29 cellular contexts compared by ENCODE assay signal in genomic region chr6:168045141-168045691, GRCh38. TPM values are rescaled to one million over a fixed set of nuclear protein-coding genes. Genes with fewer than 3 reads are reported as not detected.
DNase-seq lines count a peak whose midpoint lies in the region; ATAC-seq, FAIRE-seq and TF ChIP-seq lines count a peak whose summit lies in the region.
"Had no signal": no experiment of that assay in that cellular context is flagged by ENCODE, and none has a peak within 500 bp of the region (broad histone marks: within the 10 kb centered on the region; RNA-seq: fewer than 3 reads in every experiment).

No MANE protein-coding gene starts in this region.

- no peaks in the 10 kb centered on the region for H3K9me3 ChIP-seq in K562 (replicated peaks; ENCODE audit: control insufficient read depth, insufficient read depth, low read depth, low read length)
- peaks cover 9% of the 10 kb centered on the region for H3K9me3 ChIP-seq in mesenchymal stem cell (ENCODE audit: control insufficient read depth, low read length)
- no peaks in the 10 kb centered on the region for H3K9me3 ChIP-seq in GM23248 (ENCODE audit: low read depth)
- H3K9me3 ChIP-seq: SJSA1 had no signal

- no peak overlapping the region for H4K8ac ChIP-seq in mesenchymal stem cell (ENCODE audit: low read length)

- H3K79me1 ChIP-seq in mesenchymal stem cell (replicated peaks; ENCODE audit: low read length, poor library complexity, severe bottlenecking) = no peaks in the 10 kb centered on the region

- no peak overlapping the region for H2BK5ac ChIP-seq in mesenchymal stem cell (ENCODE audit: low read depth, low read length, poor library complexity, severe bottlenecking)

- H4K20me1 ChIP-seq in K562 (replicated peaks; ENCODE audit: control insufficient read depth, insufficient read depth, low read length) (peaks cover 13% of the 10 kb centered on the region; the same call in 1 of the 2 replicates), GM23248 (ENCODE audit: insufficient read depth) (no peaks in the 10 kb centered on the region)

- no peak for TF ChIP-seq POLR2A in K562 (conservative IDR thresholded peaks at IDR 0.05)

- 16% methylated on average over 18 of the region's 19 CpGs for whole genome bisulfite sequencing in K562 (ENCODE audit: insufficient coverage, low coverage, missing lambda C conversion rate)
- 91% methylated on average over 19 of the region's 19 CpGs for WGBS in mesenchymal stem cell
- 89 to 93% methylated on average over 15 to 19 of the region's 19 CpGs for WGBS in GM23248 (ENCODE audit: low coverage in 1 of 2, low lambda C conversion rate in 2 of 2, missing lambda C conversion rate in 2 of 2), 2 experiments

- no peaks in the 10 kb centered on the region for H3F3A ChIP-seq in GM23248 (ENCODE audit: insufficient read depth)

- no peak overlapping the region for H3K4me3 ChIP-seq in K562
- H3K4me3 ChIP-seq in mesenchymal stem cell (ENCODE audit: insufficient read depth in 1 of 2, low read depth in 1 of 2, low read length in 2 of 2) = peak overlapping the region in 1 of 2 experiments; percentile 5
- H3K4me3 ChIP-seq in GM23248 = no peak overlapping the region
- H3K4me3 ChIP-seq: coronary artery, PC-9, SJSA1, uterus had no signal

- H3K4ac ChIP-seq in mesenchymal stem cell (ENCODE audit: low read depth in 1 of 2, low read length in 2 of 2) = no peak overlapping the region

- no peaks in the 10 kb centered on the region for H3K9me2 ChIP-seq in GM23248 (ENCODE audit: insufficient read depth)

- no peak overlapping the region for H3K4me2 ChIP-seq in K562 (ENCODE audit: insufficient read depth, low read length)
- H3K4me2 ChIP-seq in mesenchymal stem cell (ENCODE audit: low read length, poor library complexity, severe bottlenecking) = no peak overlapping the region
- no peak overlapping the region for H3K4me2 ChIP-seq in GM23248 (ENCODE audit: unreplicated experiment)
- H3K4me2 ChIP-seq: PC-9 had no signal

- H2AFZ ChIP-seq in K562 (ENCODE audit: low read depth, low read length) (no peak overlapping the region), mesenchymal stem cell (ENCODE audit: low read depth, low read length) (no peak overlapping the region), GM23248 (no peak overlapping the region)
- H2AFZ ChIP-seq: PC-9 had no signal

- peaks cover 0 to 33% of the 10 kb centered on the region in 2 experiments; a peak in 1 of 5 replicates for H3K4me1 ChIP-seq in K562 (replicated peaks in 1 of 2; ENCODE audit: control insufficient read depth in 2 of 2, insufficient read depth in 2 of 2, low read length in 2 of 2)
- peaks cover 2% of the 10 kb centered on the region for H3K4me1 ChIP-seq in mesenchymal stem cell (ENCODE audit: control insufficient read depth, insufficient read depth, low read depth, low read length)
- no peaks in the 10 kb centered on the region for H3K4me1 ChIP-seq in GM23248 (ENCODE audit: insufficient read depth)
- H3K4me1 ChIP-seq: SJSA1 had no signal

- CTCF ChIA-PET in K562 (lab: Yijun Ruan, JAX; ENCODE audit: low intra/inter-chr PET ratio) = no interaction called here

- no peak overlapping the region for H3K23ac ChIP-seq in mesenchymal stem cell (ENCODE audit: low read length in 2 of 2)

- no TSS peak for BruUV-seq in K562 (replicated peaks; lab: Mats Ljungman, UMichigan)

- H2BK15ac ChIP-seq in mesenchymal stem cell (ENCODE audit: low read depth, poor library complexity, severe bottlenecking) = no peak overlapping the region

- no peak overlapping the region for H2AK5ac ChIP-seq in mesenchymal stem cell (ENCODE audit: low read length, severe bottlenecking)

- H2BK120ac ChIP-seq in mesenchymal stem cell (ENCODE audit: low read depth, low read length) = no peak overlapping the region

- peak overlapping the region; percentile 18 for H4K91ac ChIP-seq in mesenchymal stem cell (ENCODE audit: low read length)

- intact Hi-C loops in Right ventricle myocardium superior (cut with DNase I) = no loop called here
- intact Hi-C loops in cardiac septum (cut with DNase I) = no loop called here
- intact Hi-C loops in K562 (cut with micrococcal nuclease) = no loop called here

- no peaks in the 10 kb centered on the region for H3K79me2 ChIP-seq in K562 (ENCODE audit: control insufficient read depth, insufficient read depth, low read length)
- no peaks in the 10 kb centered on the region for H3K79me2 ChIP-seq in GM23248 (ENCODE audit: insufficient read depth)

- DNase-seq in Right ventricle myocardium superior (no peak), cardiac septum (ENCODE audit: low spot score) (no peak), K562 (ENCODE audit: extremely low read depth in 1 of 4, low spot score in 3 of 4) (peak in 2 of 4 experiments; percentile 35 to 37), mesenchymal stem cell (no peak), GM23248 (no peak), DMS 273 treated with DMSO at 0.1 percent for 48 hours (lab: John Stamatoyannopoulos, UW) (no peak), amygdala (lab: John Stamatoyannopoulos, UW) (no peak), NCI-H345 (lab: John Stamatoyannopoulos, UW) (no peak)
- DNase-seq: activated CD4-positive, alpha-beta T cell treated with anti-CD3 and anti-CD28 coated beads, Interleukin-2, amount 50 U/mL, for 4 hours; activated effector memory CD4-positive, alpha-beta T cell treated with Interleukin-2 at 50 U/mL for 16 hours; activated naive CD8-positive, alpha-beta T cell treated with anti-CD3 and anti-CD28 coated beads, Interleukin-2, amount 50 U/mL, for 24 hours; brain microvascular endothelial cell; glutamatergic neuron; GOT3; Karpas-422; NCI-H1092; NCI-H2081 treated with DMSO at 0.1 percent for 48 hours; NCI-H526 treated with DMSO at 0.1 percent for 48 hours; PC-9; substantia nigra; T-helper 2 cell; uterus had no signal

- H3K18ac ChIP-seq in mesenchymal stem cell (ENCODE audit: low read depth in 1 of 2, low read length in 2 of 2) = peak overlapping the region in 1 of 2 experiments; percentile 14

- ATAC-seq in Right ventricle myocardium superior (ENCODE audit: poor library complexity) = peak; percentile 50
- ATAC-seq in K562 = peak; percentile 84
- ATAC-seq: activated naive CD8-positive, alpha-beta T cell treated with anti-CD3 and anti-CD28 coated beads, Interleukin-2, amount 50 U/mL, for 24 hours had no signal

- in situ Hi-C loops in K562 (cut with MboI) = no loop called here
- in situ Hi-C loops in GM23248 (cut with MboI) = no loop called here

- H3K36me3 ChIP-seq in K562 (ENCODE audit: control insufficient read depth, insufficient read depth, low read length) (no peaks in the 10 kb centered on the region), mesenchymal stem cell (ENCODE audit: control insufficient read depth in 1 of 2, insufficient read depth in 2 of 2, low read depth in 1 of 2, low read length in 2 of 2) (no peaks in the 10 kb centered on the region), GM23248 (ENCODE audit: low read depth) (no peaks in the 10 kb centered on the region)
- H3K36me3 ChIP-seq: brain microvascular endothelial cell, neutrophil, SJSA1, uterus had no signal

- no peak for TF ChIP-seq EP300 in K562 (IDR thresholded peaks at IDR 0.05; ENCODE audit: low read length)

- H3K14ac ChIP-seq in mesenchymal stem cell (ENCODE audit: low read length in 2 of 2) = peak overlapping the region in 1 of 2 experiments; percentile 61

- POLR2A ChIA-PET in K562 (lab: Yijun Ruan, JAX) = interaction anchor here (0.6 to 1.3 kb wide), 3 partner anchors 13 to 293 kb away, joined by 3 to 4 read pairs (median 4); no protein-coding TSS in a partner anchor

- peak; percentile 25 to 50 (median 34); a peak in 4 of 6 replicates for TF ChIP-seq CTCF in K562 (IDR thresholded peaks at IDR 0.05 in 2 of 3, conservative IDR thresholded peaks at IDR 0.05 in 1 of 3; ENCODE audit: insufficient read depth in 2 of 3, low read depth in 1 of 3, low read length in 3 of 3)

- no peaks in the 10 kb centered on the region for H3K9me1 ChIP-seq in K562 (ENCODE audit: control insufficient read depth, insufficient read depth, low read length)

- H3K27ac ChIP-seq in K562 (ENCODE audit: extremely low read depth, low read depth, low read length) (no peak overlapping the region), mesenchymal stem cell (ENCODE audit: low read length, poor library complexity, severe bottlenecking) (no peak overlapping the region), GM23248 (no peak overlapping the region)
- H3K27ac ChIP-seq: brain microvascular endothelial cell, coronary artery, neutrophil, PC-9, SJSA1, uterus had no signal

- H3K27me3 ChIP-seq in K562 (ENCODE audit: control insufficient read depth in 2 of 2, insufficient read depth in 2 of 2, low read length in 2 of 2) = peaks cover 53 to 90% of the 10 kb centered on the region in 2 experiments
- H3K27me3 ChIP-seq in mesenchymal stem cell (ENCODE audit: control insufficient read depth in 1 of 2, insufficient read depth in 1 of 2, low read length in 2 of 2) = peaks cover 0 to 2% of the 10 kb centered on the region in 2 experiments
- H3K27me3 ChIP-seq in GM23248 (replicated peaks; ENCODE audit: insufficient read depth) = no peaks in the 10 kb centered on the region
- H3K27me3 ChIP-seq: brain microvascular endothelial cell, neutrophil, SJSA1, uterus had no signal

- peak in 1 of 2 experiments; percentile 31; a peak in 1 of 4 replicates for TF ChIP-seq RAD21 in K562 (CRISPR knock-in tag; conservative IDR thresholded peaks at IDR 0.05 in 1 of 2, IDR thresholded peaks at IDR 0.05 in 1 of 2)

- no peak for FAIRE-seq in K562 (lab: Jason Lieb, UNC)
- FAIRE-seq: GM12891, GM19239 had no signal

- no peak overlapping the region for H2BK12ac ChIP-seq in mesenchymal stem cell (ENCODE audit: low read length in 2 of 2)

- H3K9ac ChIP-seq in K562 (ENCODE audit: insufficient read depth in 1 of 2, low read depth in 2 of 2, low read length in 2 of 2) = no peak overlapping the region; a peak in 1 of 4 replicates
- no peak overlapping the region for H3K9ac ChIP-seq in mesenchymal stem cell (ENCODE audit: low read length)
- H3K9ac ChIP-seq in GM23248 = no peak overlapping the region

RNA-seq across cellular contexts. Expression of gene FRMD1, which starts 33.8 kb away (rescaled TPM):
- 1.0 TPM for total RNA-seq in Right ventricle myocardium superior
- not detected for total RNA-seq in cardiac septum
- total RNA-seq in K562 (2011; cell fraction: chromatin; rRNA removed; ENCODE audit: low replicate concordance) = not detected in 2 replicates
- not detected in 2 replicates for total RNA-seq in K562 (2011; cell fraction: nucleolus; rRNA removed)
- not detected in 2 replicates for total RNA-seq in K562 (2011; cell fraction: nucleoplasm; rRNA removed)
- total RNA-seq in K562 (2014; rRNA removed) = 0.16 TPM in 1 of 2 replicates, not detected in the other
- not detected in 2 replicates for total RNA-seq in K562 (2014; rRNA removed; fragmentation: Illumina TruSeq; extraction: Trizol)
- total RNA-seq in K562 (2015; rRNA removed; fragmentation: Illumina TruSeq; extraction: Trizol) = 0.04 TPM in 1 of 2 replicates, not detected in the other
- total RNA-seq in K562 (2021) = not detected in 2 replicates
- 0.01 TPM in 1 of 2 replicates, not detected in the other for polyA plus RNA-seq in K562 (2011; rRNA removed)
- polyA plus RNA-seq in K562 (2011; cell fraction: cytosol; rRNA removed) = 0.01 TPM in 2 replicates
- 0.04 TPM in 1 of 2 replicates, not detected in the other for polyA plus RNA-seq in K562 (2011; cell fraction: nucleus; rRNA removed)
- 0.04 and 0.18 TPM in 2 replicates for polyA plus RNA-seq in K562 (2012)
- polyA plus RNA-seq in K562 (2014; fragmentation: Illumina TruSeq; extraction: Trizol) = not detected in 2 replicates
- polyA plus RNA-seq in K562 (2014; fragmentation: Nextera tagmentation; extraction: Ambion mirVana) = under 1 TPM in 1 of 2 experiments, not detected in 1; 0.01 TPM
- not detected in 2 replicates for polyA plus RNA-seq in K562 (2014; rRNA removed)
- not detected in 2 replicates for polyA minus RNA-seq in K562 (2011; rRNA and poly(A)+ RNA removed)
- polyA minus RNA-seq in K562 (2011; cell fraction: cytosol; rRNA and poly(A)+ RNA removed) = not detected in 2 replicates
- polyA minus RNA-seq in K562 (2011; cell fraction: nucleus; rRNA and poly(A)+ RNA removed) = not detected in 2 replicates
- polyA plus RNA-seq in mesenchymal stem cell (2013, experiment 1 of 2) = not detected
- not detected for polyA plus RNA-seq in mesenchymal stem cell (2013, experiment 2 of 2)
- total RNA-seq in GM23248 (2014; rRNA removed; shearing (Covaris generic)) = not detected in 2 replicates
- not detected in 2 replicates for polyA plus RNA-seq in GM23248 (2016; fragmentation: Nextera tagmentation; extraction: Ambion mirVana)
- total RNA-seq: HT-29, mucosa of gallbladder, PC-9, SJSA1 had no signal

RNA-seq across cellular contexts. Expression of gene KIF25, which starts 47.7 kb away (rescaled TPM):
- 0.35 TPM for total RNA-seq in Right ventricle myocardium superior
- 0.24 TPM for total RNA-seq in cardiac septum
- total RNA-seq in K562 (2011; cell fraction: chromatin; rRNA removed; ENCODE audit: low replicate concordance) = not detected in 2 replicates
- not detected in 2 replicates for total RNA-seq in K562 (2011; cell fraction: nucleolus; rRNA removed)
- not detected in 2 replicates for total RNA-seq in K562 (2011; cell fraction: nucleoplasm; rRNA removed)
- not detected in 2 replicates for total RNA-seq in K562 (2014; rRNA removed)
- not detected in 2 replicates for total RNA-seq in K562 (2014; rRNA removed; fragmentation: Illumina TruSeq; extraction: Trizol)
- total RNA-seq in K562 (2015; rRNA removed; fragmentation: Illumina TruSeq; extraction: Trizol) = not detected in 2 replicates
- total RNA-seq in K562 (2021) = 0.24 TPM in 1 of 2 replicates, not detected in the other
- polyA plus RNA-seq in K562 (2011; rRNA removed) = 0.04 TPM in 1 of 2 replicates, not detected in the other
- 0.04 TPM in 1 of 2 replicates, not detected in the other for polyA plus RNA-seq in K562 (2011; cell fraction: cytosol; rRNA removed)
- polyA plus RNA-seq in K562 (2011; cell fraction: nucleus; rRNA removed) = not detected in 2 replicates
- 0.08 and 0.47 TPM in 2 replicates for polyA plus RNA-seq in K562 (2012)
- not detected in 2 replicates for polyA plus RNA-seq in K562 (2014; fragmentation: Illumina TruSeq; extraction: Trizol)
- polyA plus RNA-seq in K562 (2014; fragmentation: Nextera tagmentation; extraction: Ambion mirVana) = under 1 TPM; 0.22 to 0.49 TPM
- not detected in 2 replicates for polyA plus RNA-seq in K562 (2014; rRNA removed)
- 0.98 TPM in 1 of 2 replicates, not detected in the other for polyA minus RNA-seq in K562 (2011; rRNA and poly(A)+ RNA removed)
- not detected in 2 replicates for polyA minus RNA-seq in K562 (2011; cell fraction: cytosol; rRNA and poly(A)+ RNA removed)
- not detected in 2 replicates for polyA minus RNA-seq in K562 (2011; cell fraction: nucleus; rRNA and poly(A)+ RNA removed)
- polyA plus RNA-seq in mesenchymal stem cell (2013, experiment 1 of 2) = 0.40 TPM
- polyA plus RNA-seq in mesenchymal stem cell (2013, experiment 2 of 2) = 0.63 TPM
- not detected in 2 replicates for total RNA-seq in GM23248 (2014; rRNA removed; shearing (Covaris generic))
- polyA plus RNA-seq in GM23248 (2016; fragmentation: Nextera tagmentation; extraction: Ambion mirVana) = not detected in 2 replicates
- total RNA-seq: HT-29, PC-9, SJSA1 had no signal
